ENCODE assay signal across 15 cellular contexts in the genomic region with DNA sequence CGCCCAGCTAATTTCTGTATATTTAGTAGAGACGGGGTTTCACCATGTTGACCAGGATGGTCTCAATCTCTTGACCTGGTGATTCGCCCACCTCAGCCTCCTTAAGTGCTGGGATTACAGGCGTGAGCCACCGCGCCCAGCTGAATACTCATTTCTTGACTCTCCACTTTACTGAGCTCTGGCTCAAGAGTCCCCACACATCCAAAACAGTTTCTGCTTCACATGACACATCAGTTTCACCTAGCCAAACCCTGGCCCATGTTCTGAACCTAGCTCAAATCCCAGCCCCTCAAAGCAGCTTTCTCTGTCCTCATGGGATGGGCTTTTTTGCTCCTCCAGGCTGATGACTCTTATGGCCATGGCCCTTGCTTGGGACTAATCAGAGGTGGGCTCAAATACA. TPM values are rescaled to one million over a fixed set of nuclear protein-coding genes. Genes with fewer than 3 reads are reported as not detected.
DNase-seq lines count a peak whose midpoint lies in the region; ATAC-seq and TF ChIP-seq lines count a peak whose summit lies in the region.
"Had no signal": no experiment of that assay in that cellular context is flagged by ENCODE, and none has a peak within 500 bp of the region (broad histone marks: within the 10 kb centered on the region; RNA-seq: fewer than 3 reads in every experiment).

No MANE protein-coding gene starts in this region.

- POLR2A ChIA-PET in activated CD4-positive, alpha-beta memory T cell treated with anti-CD3 and anti-CD28 coated beads for 36 hours (lab: Charles Lee), result interaction anchor here (0.6 to 2.6 kb wide), 2 partner anchors 9 to 22 kb away, joined by 3 to 12 read pairs; partner anchors contain the start of gene HYOU1
- POLR2A ChIA-PET in activated CD4-positive, alpha-beta memory T cell treated with anti-CD3 and anti-CD28 coated beads, Interleukin-2, amount 10 ng/mL, durations not matched to agents 7 days and 5 days (lab: Charles Lee), result interaction anchor here (2.0 to 2.6 kb wide), 3 partner anchors 9 to 27 kb away, joined by 4 to 16 read pairs (median 6); partner anchors contain the start of genes HYOU1 and SLC37A4
- POLR2A ChIA-PET in activated naive CD8-positive, alpha-beta T cell treated with anti-CD3 and anti-CD28 coated beads, Interleukin-2, amount 10 ng/mL, durations not matched to agents 7 days and 5 days (lab: Charles Lee), result no interaction called here

- intact Hi-C loops in activated CD4-positive, alpha-beta memory T cell treated with anti-CD3 and anti-CD28 coated beads for 36 hours (cut with micrococcal nuclease), result no loop called here

- no peaks in the 10 kb centered on the region for H3K27me3 Mint-ChIP-seq in activated CD4-positive, alpha-beta memory T cell treated with anti-CD3 and anti-CD28 coated beads for 36 hours
- no peaks in the 10 kb centered on the region for H3K27me3 Mint-ChIP-seq in activated CD4-positive, alpha-beta memory T cell treated with anti-CD3 and anti-CD28 coated beads, Interleukin-2, amount 10 ng/mL, durations not matched to agents 7 days and 5 days
- no peaks in the 10 kb centered on the region for H3K27me3 Mint-ChIP-seq in activated naive CD8-positive, alpha-beta T cell treated with anti-CD3 and anti-CD28 coated beads, Interleukin-2, amount 10 ng/mL, durations not matched to agents 7 days and 5 days
- H3K27me3 Mint-ChIP-seq in activated naive CD8-positive, alpha-beta T cell treated with anti-CD3 and anti-CD28 coated beads for 36 hours, result no peaks in the 10 kb centered on the region
- peaks cover 8% of the 10 kb centered on the region for H3K27me3 Mint-ChIP-seq in endothelial cell (ENCODE audit: unreplicated experiment)
- H3K27me3 Mint-ChIP-seq: CD4-positive, alpha-beta memory T cell had no signal

- peaks cover 14% of the 10 kb centered on the region for H3K4me1 Mint-ChIP-seq in activated CD4-positive, alpha-beta memory T cell treated with anti-CD3 and anti-CD28 coated beads for 36 hours (ENCODE audit: low read depth)
- H3K4me1 Mint-ChIP-seq in activated CD4-positive, alpha-beta memory T cell treated with anti-CD3 and anti-CD28 coated beads, Interleukin-2, amount 10 ng/mL, durations not matched to agents 7 days and 5 days, result peaks cover 18% of the 10 kb centered on the region
- H3K4me1 Mint-ChIP-seq in activated naive CD8-positive, alpha-beta T cell treated with anti-CD3 and anti-CD28 coated beads, Interleukin-2, amount 10 ng/mL, durations not matched to agents 7 days and 5 days, result peaks cover 1% of the 10 kb centered on the region
- H3K4me1 Mint-ChIP-seq in activated naive CD8-positive, alpha-beta T cell treated with anti-CD3 and anti-CD28 coated beads for 36 hours, result peaks cover 10% of the 10 kb centered on the region
- H3K4me1 Mint-ChIP-seq in endothelial cell (ENCODE audit: unreplicated experiment), result no peaks in the 10 kb centered on the region

- H3K36me3 Mint-ChIP-seq in activated CD4-positive, alpha-beta memory T cell treated with anti-CD3 and anti-CD28 coated beads for 36 hours, result peaks cover 55% of the 10 kb centered on the region
- peaks cover 68% of the 10 kb centered on the region for H3K36me3 Mint-ChIP-seq in activated CD4-positive, alpha-beta memory T cell treated with anti-CD3 and anti-CD28 coated beads, Interleukin-2, amount 10 ng/mL, durations not matched to agents 7 days and 5 days (ENCODE audit: low read depth)
- H3K36me3 Mint-ChIP-seq in activated naive CD8-positive, alpha-beta T cell treated with anti-CD3 and anti-CD28 coated beads, Interleukin-2, amount 10 ng/mL, durations not matched to agents 7 days and 5 days, result peaks cover 31% of the 10 kb centered on the region
- peaks cover 25% of the 10 kb centered on the region for H3K36me3 Mint-ChIP-seq in activated naive CD8-positive, alpha-beta T cell treated with anti-CD3 and anti-CD28 coated beads for 36 hours
- peaks cover 57% of the 10 kb centered on the region for H3K36me3 Mint-ChIP-seq in endothelial cell (ENCODE audit: low read depth, unreplicated experiment)

- peak overlapping the region; percentile 14 for H3K27ac Mint-ChIP-seq in activated CD4-positive, alpha-beta memory T cell treated with anti-CD3 and anti-CD28 coated beads for 36 hours
- H3K27ac Mint-ChIP-seq in activated CD4-positive, alpha-beta memory T cell treated with anti-CD3 and anti-CD28 coated beads, Interleukin-2, amount 10 ng/mL, durations not matched to agents 7 days and 5 days, result no peak overlapping the region
- H3K27ac Mint-ChIP-seq in activated naive CD8-positive, alpha-beta T cell treated with anti-CD3 and anti-CD28 coated beads, Interleukin-2, amount 10 ng/mL, durations not matched to agents 7 days and 5 days, result peak overlapping the region; percentile 47
- H3K27ac Mint-ChIP-seq in activated naive CD8-positive, alpha-beta T cell treated with anti-CD3 and anti-CD28 coated beads for 36 hours, result no peak overlapping the region
- no peak overlapping the region for H3K27ac Mint-ChIP-seq in endothelial cell (ENCODE audit: unreplicated experiment)
- H3K27ac Mint-ChIP-seq: H9 had no signal

- TF ChIP-seq CTCF in endothelial cell (IDR thresholded peaks at IDR 0.05; ENCODE audit: unreplicated experiment), result no peak

- H3K9me3 Mint-ChIP-seq in activated CD4-positive, alpha-beta memory T cell treated with anti-CD3 and anti-CD28 coated beads for 36 hours, result no peaks in the 10 kb centered on the region
- H3K9me3 Mint-ChIP-seq in activated CD4-positive, alpha-beta memory T cell treated with anti-CD3 and anti-CD28 coated beads, Interleukin-2, amount 10 ng/mL, durations not matched to agents 7 days and 5 days, result no peaks in the 10 kb centered on the region
- no peaks in the 10 kb centered on the region for H3K9me3 Mint-ChIP-seq in activated naive CD8-positive, alpha-beta T cell treated with anti-CD3 and anti-CD28 coated beads, Interleukin-2, amount 10 ng/mL, durations not matched to agents 7 days and 5 days
- no peaks in the 10 kb centered on the region for H3K9me3 Mint-ChIP-seq in activated naive CD8-positive, alpha-beta T cell treated with anti-CD3 and anti-CD28 coated beads for 36 hours
- no peaks in the 10 kb centered on the region for H3K9me3 Mint-ChIP-seq in endothelial cell (ENCODE audit: unreplicated experiment)
- H3K9me3 Mint-ChIP-seq: H9 had no signal

- CTCF ChIA-PET in activated CD4-positive, alpha-beta memory T cell treated with anti-CD3 and anti-CD28 coated beads for 36 hours (lab: Charles Lee), result interaction anchor here (1.2 to 1.3 kb wide), 3 partner anchors 8 to 12 kb away, joined by 3 to 6 read pairs (median 3); no protein-coding TSS in a partner anchor
- CTCF ChIA-PET in activated CD4-positive, alpha-beta memory T cell treated with anti-CD3 and anti-CD28 coated beads, Interleukin-2, amount 10 ng/mL, durations not matched to agents 7 days and 5 days (lab: Charles Lee), result interaction anchor here (0.8 to 1.4 kb wide), 2 partner anchors 9 to 357 kb away, joined by 3 to 4 read pairs; no protein-coding TSS in a partner anchor

- peak; percentile 38 for DNase-seq in activated CD4-positive, alpha-beta memory T cell treated with anti-CD3 and anti-CD28 coated beads for 36 hours
- no peak for DNase-seq in activated CD4-positive, alpha-beta memory T cell treated with anti-CD3 and anti-CD28 coated beads, Interleukin-2, amount 10 ng/mL, durations not matched to agents 7 days and 5 days
- DNase-seq in activated naive CD8-positive, alpha-beta T cell treated with anti-CD3 and anti-CD28 coated beads, Interleukin-2, amount 10 ng/mL, durations not matched to agents 7 days and 5 days, result no peak
- DNase-seq in activated naive CD8-positive, alpha-beta T cell treated with anti-CD3 and anti-CD28 coated beads for 36 hours, result no peak
- no peak for DNase-seq in endothelial cell (ENCODE audit: low spot score)
- DNase-seq in NCI-H524 (lab: John Stamatoyannopoulos, UW), result no peak
- DNase-seq in DMS153 (lab: John Stamatoyannopoulos, UW), result no peak
- DNase-seq: BE2C; CD4-positive, alpha-beta memory T cell; DMS79 treated with DMSO at 0.1 percent for 48 hours; EL; GDM1; GOT3; H9 had no signal

- no peak overlapping the region for H3K4me3 Mint-ChIP-seq in activated CD4-positive, alpha-beta memory T cell treated with anti-CD3 and anti-CD28 coated beads for 36 hours
- H3K4me3 Mint-ChIP-seq in activated CD4-positive, alpha-beta memory T cell treated with anti-CD3 and anti-CD28 coated beads, Interleukin-2, amount 10 ng/mL, durations not matched to agents 7 days and 5 days, result no peak overlapping the region
- no peak overlapping the region for H3K4me3 Mint-ChIP-seq in activated naive CD8-positive, alpha-beta T cell treated with anti-CD3 and anti-CD28 coated beads, Interleukin-2, amount 10 ng/mL, durations not matched to agents 7 days and 5 days
- H3K4me3 Mint-ChIP-seq in activated naive CD8-positive, alpha-beta T cell treated with anti-CD3 and anti-CD28 coated beads for 36 hours, result no peak overlapping the region
- H3K4me3 Mint-ChIP-seq in endothelial cell (ENCODE audit: unreplicated experiment), result peak overlapping the region; percentile 34
- H3K4me3 Mint-ChIP-seq: CD4-positive, alpha-beta memory T cell; H9 had no signal

- ATAC-seq in activated naive CD8-positive, alpha-beta T cell treated with anti-CD3 and anti-CD28 coated beads, Interleukin-2, amount 10 ng/mL, durations not matched to agents 7 days and 5 days (ENCODE audit: low read depth), result no peak
- ATAC-seq: A549 had no signal

RNA-seq across cellular contexts. Expression of gene HYOU1, which starts 9.8 kb away (rescaled TPM):
- 100 to 1,000 TPM; 127 to 136 TPM for total RNA-seq in activated CD4-positive, alpha-beta memory T cell treated with anti-CD3 and anti-CD28 coated beads for 36 hours
- total RNA-seq in activated CD4-positive, alpha-beta memory T cell treated with anti-CD3 and anti-CD28 coated beads, Interleukin-2, amount 10 ng/mL, durations not matched to agents 7 days and 5 days, result 100 to 1,000 TPM; 123 to 125 TPM
- 10 to 100 TPM; 76.5 to 83.1 TPM for total RNA-seq in activated naive CD8-positive, alpha-beta T cell treated with anti-CD3 and anti-CD28 coated beads, Interleukin-2, amount 10 ng/mL, durations not matched to agents 7 days and 5 days
- total RNA-seq in activated naive CD8-positive, alpha-beta T cell treated with anti-CD3 and anti-CD28 coated beads for 36 hours, result 100 to 1,000 TPM; 121 to 125 TPM
- total RNA-seq in endothelial cell (ENCODE audit: unreplicated experiment), result 243 TPM

RNA-seq across cellular contexts. Expression of gene SLC37A4, which starts 16.5 kb away (rescaled TPM):
- total RNA-seq in activated CD4-positive, alpha-beta memory T cell treated with anti-CD3 and anti-CD28 coated beads for 36 hours, result 10 to 100 TPM; 33.4 to 37.0 TPM
- total RNA-seq in activated CD4-positive, alpha-beta memory T cell treated with anti-CD3 and anti-CD28 coated beads, Interleukin-2, amount 10 ng/mL, durations not matched to agents 7 days and 5 days, result 10 to 100 TPM; 31.6 to 33.9 TPM
- 10 to 100 TPM; 20.3 to 23.9 TPM for total RNA-seq in activated naive CD8-positive, alpha-beta T cell treated with anti-CD3 and anti-CD28 coated beads, Interleukin-2, amount 10 ng/mL, durations not matched to agents 7 days and 5 days
- 10 to 100 TPM; 28.2 to 30.1 TPM for total RNA-seq in activated naive CD8-positive, alpha-beta T cell treated with anti-CD3 and anti-CD28 coated beads for 36 hours
- 21.9 TPM for total RNA-seq in endothelial cell (ENCODE audit: unreplicated experiment)

RNA-seq across cellular contexts. Expression of gene VPS11, which starts 20.4 kb away (rescaled TPM):
- 10 to 100 TPM; 19.2 to 21.1 TPM for total RNA-seq in activated CD4-positive, alpha-beta memory T cell treated with anti-CD3 and anti-CD28 coated beads for 36 hours
- 10 to 100 TPM; 30.6 to 36.1 TPM for total RNA-seq in activated CD4-positive, alpha-beta memory T cell treated with anti-CD3 and anti-CD28 coated beads, Interleukin-2, amount 10 ng/mL, durations not matched to agents 7 days and 5 days
- 10 to 100 TPM; 41.2 to 46.2 TPM for total RNA-seq in activated naive CD8-positive, alpha-beta T cell treated with anti-CD3 and anti-CD28 coated beads, Interleukin-2, amount 10 ng/mL, durations not matched to agents 7 days and 5 days
- 10 to 100 TPM; 19.2 to 20.2 TPM for total RNA-seq in activated naive CD8-positive, alpha-beta T cell treated with anti-CD3 and anti-CD28 coated beads for 36 hours
- 32.7 TPM for total RNA-seq in endothelial cell (ENCODE audit: unreplicated experiment)

RNA-seq across cellular contexts. Expression of gene TRAPPC4, which starts 28.6 kb away (rescaled TPM):
- total RNA-seq in activated CD4-positive, alpha-beta memory T cell treated with anti-CD3 and anti-CD28 coated beads for 36 hours, result 10 to 100 TPM; 86.4 to 87.8 TPM
- 10 to 100 TPM; 67.0 to 71.1 TPM for total RNA-seq in activated CD4-positive, alpha-beta memory T cell treated with anti-CD3 and anti-CD28 coated beads, Interleukin-2, amount 10 ng/mL, durations not matched to agents 7 days and 5 days
- 10 to 100 TPM; 80.5 to 84.4 TPM for total RNA-seq in activated naive CD8-positive, alpha-beta T cell treated with anti-CD3 and anti-CD28 coated beads, Interleukin-2, amount 10 ng/mL, durations not matched to agents 7 days and 5 days
- 100 to 1,000 TPM; 114 to 127 TPM for total RNA-seq in activated naive CD8-positive, alpha-beta T cell treated with anti-CD3 and anti-CD28 coated beads for 36 hours
- 60.4 TPM for total RNA-seq in endothelial cell (ENCODE audit: unreplicated experiment)

RNA-seq across cellular contexts. Expression of gene RPS25, which starts 29.1 kb away (rescaled TPM):
- 1,000 to 10,000 TPM; 1,852 to 1,922 TPM for total RNA-seq in activated CD4-positive, alpha-beta memory T cell treated with anti-CD3 and anti-CD28 coated beads for 36 hours
- total RNA-seq in activated CD4-positive, alpha-beta memory T cell treated with anti-CD3 and anti-CD28 coated beads, Interleukin-2, amount 10 ng/mL, durations not matched to agents 7 days and 5 days, result 1,000 to 10,000 TPM; 1,257 to 1,287 TPM
- 1,000 to 10,000 TPM; 1,397 to 1,460 TPM for total RNA-seq in activated naive CD8-positive, alpha-beta T cell treated with anti-CD3 and anti-CD28 coated beads, Interleukin-2, amount 10 ng/mL, durations not matched to agents 7 days and 5 days
- 1,000 to 10,000 TPM; 1,524 to 1,591 TPM for total RNA-seq in activated naive CD8-positive, alpha-beta T cell treated with anti-CD3 and anti-CD28 coated beads for 36 hours
- total RNA-seq in endothelial cell (ENCODE audit: unreplicated experiment), result 1,293 TPM

Comparison
In these comparisons a context has a peak if more than half of its experiments do, and no peak if none do; other contexts are left out.
1. H3K27ac Mint-ChIP-seq: peak in activated CD4-positive, alpha-beta memory T cell treated with anti-CD3 and anti-CD28 coated beads for 36 hours (single experiment) and activated naive CD8-positive, alpha-beta T cell treated with anti-CD3 and anti-CD28 coated beads, Interleukin-2, amount 10 ng/mL, durations not matched to agents 7 days and 5 days (single experiment); none in activated CD4-positive, alpha-beta memory T cell treated with anti-CD3 and anti-CD28 coated beads, Interleukin-2, amount 10 ng/mL, durations not matched to agents 7 days and 5 days (single experiment), activated naive CD8-positive, alpha-beta T cell treated with anti-CD3 and anti-CD28 coated beads for 36 hours (single experiment) and endothelial cell (single experiment).